8 cellular contexts compared by ENCODE assay signal in genomic region chr19:43983912-43984686, GRCh38. TPM values are rescaled to one million over a fixed set of nuclear protein-coding genes. Genes with fewer than 3 reads are reported as not detected.
DNase-seq lines count a peak whose midpoint lies in the region; ATAC-seq and TF ChIP-seq lines count a peak whose summit lies in the region.

ZNF155 (plus strand) TSS chr19:43984188; CDS start chr19:43988544, 4,356 bp downstream.

- H3K27ac Mint-ChIP-seq in natural killer cell, result peak within 1 kb of the TSS; percentile 63 to 90
- peak within 1 kb of the TSS; percentile 84 for H3K27ac Mint-ChIP-seq in stimulated activated memory B cell treated with anti-CD40 and anti-IgM and Interleukin-4, amounts not matched to agents 10 μg/mL and 1 μg/mL and 100 μg/mL, for 72 hours

- peak; percentile 85 for DNase-seq in CMK (ENCODE audit: low read depth)
- peak; percentile 92 for DNase-seq in RWPE1 (ENCODE audit: low spot score)
- peak; percentile 50 for DNase-seq in activated T-helper 9 cell treated with anti-CD3 and anti-CD28 coated beads, Interleukin-2, amount 50 U/mL, for 16 hours (ENCODE audit: low read depth)
- DNase-seq in fibroblast of the conjunctiva (ENCODE audit: low read depth), result peak; percentile 92
- DNase-seq in natural killer cell, result peak; percentile 56

- intact Hi-C loops in natural killer cell (cut with micrococcal nuclease), result loop anchor here (1.0 kb wide), 1 partner anchor 18 kb away; the partner anchor contains the start of gene ZNF230

- CTCF ChIA-PET in RWPE1 (lab: Yijun Ruan, JAX), result interaction anchor here (0.5 to 1.0 kb wide), 4 partner anchors 19 to 239 kb away, joined by 3 to 5 read pairs (median 4); partner anchors contain the start of gene ZNF230

- no peak for TF ChIP-seq EP300 in Ishikawa (IDR thresholded peaks at IDR 0.05; ENCODE audit: borderline replicate concordance)

- H3K27me3 Mint-ChIP-seq in natural killer cell (ENCODE audit: low read depth in 2 of 2), result no peaks in the 10 kb centered on the region
- no peaks in the 10 kb centered on the region for H3K27me3 Mint-ChIP-seq in stimulated activated memory B cell treated with anti-CD40 and anti-IgM and Interleukin-4, amounts not matched to agents 10 μg/mL and 1 μg/mL and 100 μg/mL, for 72 hours

- TF ChIP-seq CTCF in RWPE1 (conservative IDR thresholded peaks at IDR 0.05; ENCODE audit: low read depth), result no peak
- no peak for TF ChIP-seq CTCF in natural killer cell (IDR thresholded peaks at IDR 0.05)

- peaks cover 9% of the 10 kb centered on the region for H3K36me3 Mint-ChIP-seq in natural killer cell
- H3K36me3 Mint-ChIP-seq in stimulated activated memory B cell treated with anti-CD40 and anti-IgM and Interleukin-4, amounts not matched to agents 10 μg/mL and 1 μg/mL and 100 μg/mL, for 72 hours, result peaks cover 26% of the 10 kb centered on the region

- H3K4me1 Mint-ChIP-seq in natural killer cell, result peaks cover 0 to 5% of the 10 kb centered on the region in 2 donors
- no peaks in the 10 kb centered on the region for H3K4me1 Mint-ChIP-seq in stimulated activated memory B cell treated with anti-CD40 and anti-IgM and Interleukin-4, amounts not matched to agents 10 μg/mL and 1 μg/mL and 100 μg/mL, for 72 hours

- TF ChIP-seq RAD21 in Ishikawa (IDR thresholded peaks at IDR 0.05; ENCODE audit: low read depth), result no peak

- POLR2A ChIA-PET in RWPE1 (lab: Yijun Ruan, JAX; ENCODE audit: low non-redundant PET), result interaction anchor here (0.9 kb wide), 1 partner anchor 180 kb away, joined by 3 read pairs; no protein-coding TSS in a partner anchor

- peak within 1 kb of the TSS; percentile 66 for H3K27ac ChIP-seq in RWPE1

- H3K9me3 Mint-ChIP-seq in natural killer cell, result no peaks in the 10 kb centered on the region
- H3K9me3 Mint-ChIP-seq in stimulated activated memory B cell treated with anti-CD40 and anti-IgM and Interleukin-4, amounts not matched to agents 10 μg/mL and 1 μg/mL and 100 μg/mL, for 72 hours, result peaks cover 3% of the 10 kb centered on the region

- ATAC-seq in GM21526 (IDR thresholded peaks at IDR 0.05; ENCODE audit: low FRiP score, unreplicated experiment) (peak; percentile 78), natural killer cell (peak; percentile 90 to 92 (median 91))
- peak; percentile 96 for ATAC-seq in stimulated activated memory B cell treated with anti-CD40 and anti-IgM and Interleukin-4, amounts not matched to agents 10 μg/mL and 1 μg/mL and 100 μg/mL, for 72 hours

- H3K4me3 Mint-ChIP-seq in natural killer cell, result peak within 1 kb of the TSS; percentile 91
- H3K4me3 Mint-ChIP-seq in stimulated activated memory B cell treated with anti-CD40 and anti-IgM and Interleukin-4, amounts not matched to agents 10 μg/mL and 1 μg/mL and 100 μg/mL, for 72 hours, result peak within 1 kb of the TSS; percentile 91

TF ChIP-seq in Ishikawa, 13 proteins besides CTCF, POLR2A, EP300 and RAD21:
- peak; percentile 74 for TF ChIP-seq YY1 (IDR thresholded peaks at IDR 0.05; ENCODE audit: low read depth)
- peak; percentile 27; the same call in 1 of the 2 replicates for TF ChIP-seq TCF12 (IDR thresholded peaks at IDR 0.05; ENCODE audit: low read depth)
- peak; percentile 51; the same call in 1 of the 2 replicates for TF ChIP-seq TAF1 (IDR thresholded peaks at IDR 0.05; ENCODE audit: low read depth)
- no peak for TF ChIP-seq REST (IDR thresholded peaks at IDR 0.05; ENCODE audit: low read depth)
- TF ChIP-seq EGR1 (IDR thresholded peaks at IDR 0.05), result no peak
- TF ChIP-seq, protein P1, sequence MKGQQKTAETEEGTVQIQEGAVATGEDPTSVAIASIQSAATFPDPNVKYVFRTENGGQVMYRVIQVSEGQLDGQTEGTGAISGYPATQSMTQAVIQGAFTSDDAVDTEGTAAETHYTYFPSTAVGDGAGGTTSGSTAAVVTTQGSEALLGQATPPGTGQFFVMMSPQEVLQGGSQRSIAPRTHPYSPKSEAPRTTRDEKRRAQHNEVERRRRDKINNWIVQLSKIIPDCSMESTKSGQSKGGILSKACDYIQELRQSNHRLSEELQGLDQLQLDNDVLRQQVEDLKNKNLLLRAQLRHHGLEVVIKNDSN (IDR thresholded peaks at IDR 0.05), result 0 out of 2 replicates have a peak, but pooled peaks have one; percentile 9
- TF ChIP-seq NFIC (IDR thresholded peaks at IDR 0.05), result peak; percentile 79

RNA-seq across cellular contexts. Expression of gene ZNF155, which starts in this region (rescaled TPM):
- 1 to 10 TPM; 5.1 to 8.5 (median 6.5) TPM for total RNA-seq in natural killer cell

Comparison
In these comparisons a context has a peak if more than half of its experiments do, and no peak if none do; other contexts are left out.
1. Peak in every context shown above with its lines: DNase-seq, ATAC-seq and H3K27ac ChIP-seq.